In the genomic region with DNA sequence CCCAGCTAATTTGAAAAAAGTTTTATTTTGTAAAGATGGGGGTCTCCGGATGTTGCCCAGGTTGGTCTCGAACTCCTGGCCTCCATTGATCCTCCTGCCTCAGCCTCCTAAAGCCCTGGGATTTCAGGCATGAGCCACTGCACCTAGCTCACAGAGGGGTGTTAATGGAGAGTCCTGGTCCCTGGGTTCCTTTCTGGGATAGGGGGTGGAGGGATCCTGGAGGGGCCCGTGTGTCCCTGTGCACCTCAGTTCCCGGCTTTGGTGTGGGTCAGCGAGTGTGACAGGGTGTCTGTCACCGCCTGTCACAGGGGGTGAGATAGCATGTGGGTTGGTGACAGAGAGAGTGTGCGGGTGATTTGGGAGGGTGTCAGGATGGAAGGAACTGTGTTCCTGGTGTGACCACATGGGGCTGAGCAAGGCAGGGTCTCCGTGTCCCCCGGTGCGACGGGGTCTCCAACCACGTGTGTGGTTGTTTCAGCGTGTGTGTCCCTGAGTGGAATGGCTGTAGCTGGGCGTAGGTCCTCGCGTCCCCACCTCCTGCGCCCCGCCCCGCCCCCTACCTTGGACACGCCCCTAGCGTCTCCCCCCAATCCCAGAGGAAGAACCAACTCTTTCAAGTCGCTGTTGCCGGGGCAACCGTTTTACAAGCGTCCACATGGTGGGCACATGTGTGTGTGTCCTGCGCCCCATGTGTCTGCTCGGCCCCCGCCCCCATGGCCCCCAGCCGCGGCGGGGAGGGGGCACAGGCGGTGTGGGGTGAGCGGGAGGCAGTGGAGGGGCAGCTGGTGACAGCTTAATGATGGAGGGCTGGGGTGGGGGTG, we compare ENCODE assay signal across 13 cellular contexts. TPM values are rescaled to one million over a fixed set of nuclear protein-coding genes. Genes with fewer than 3 reads are reported as not detected.
DNase-seq lines count a peak whose midpoint lies in the region; ATAC-seq and TF ChIP-seq lines count a peak whose summit lies in the region.
"Had no signal": no experiment of that assay in that cellular context is flagged by ENCODE, and none has a peak within 500 bp of the region (broad histone marks: within the 10 kb centered on the region; RNA-seq: fewer than 3 reads in every experiment).

No MANE protein-coding gene starts in this region.

- H2AFZ ChIP-seq in fibroblast of lung (ENCODE audit: low read length), result no peak overlapping the region

- no peak for DNase-seq in activated naive CD4-positive, alpha-beta T cell treated with Interleukin-2 at 50 U/mL for 16 hours
- DNase-seq in NCI-H69 (lab: John Stamatoyannopoulos, UW) (peak; percentile 99), fibroblast of lung (ENCODE audit: low read depth in 2 of 2) (peak; percentile 23 to 29), GM10248 (ENCODE audit: extremely low spot score) (no peak), DMS53 (lab: John Stamatoyannopoulos, UW) (no peak)
- no peak for DNase-seq in stimulated activated naive CD8-positive, alpha-beta T cell treated with anti-CD3 and anti-CD28 coated beads, Interleukin-15, amount 100 ng/mL, for 72 hours
- DNase-seq: activated T-cell treated with anti-CD3 and anti-CD28 coated beads for 4 hours, lower lobe of right lung, SHP77 treated with DMSO at 0.1 percent for 48 hours had no signal

- H3K4me2 ChIP-seq in fibroblast of lung (ENCODE audit: extremely low read depth, insufficient read depth, low read length), result no peak overlapping the region

- ATAC-seq in stimulated activated naive CD8-positive, alpha-beta T cell treated with anti-CD3 and anti-CD28 coated beads, Interleukin-15, amount 100 ng/mL, for 72 hours, result no peak
- no peak for ATAC-seq in HG02981 (IDR thresholded peaks at IDR 0.05; ENCODE audit: unreplicated experiment)
- ATAC-seq: lower lobe of right lung had no signal

- H3K9ac ChIP-seq in fibroblast of lung (ENCODE audit: insufficient read depth, low read length), result no peak overlapping the region

- peak overlapping the region; percentile 34 for H3K4me3 Mint-ChIP-seq in activated naive CD4-positive, alpha-beta T cell treated with anti-CD3 and anti-CD28 coated beads, Interleukin-2, amount 50 U/mL, for 24 hours
- peak overlapping the region; percentile 20 to 44 for H3K4me3 Mint-ChIP-seq in stimulated activated naive CD8-positive, alpha-beta T cell treated with anti-CD3 and anti-CD28 coated beads, Interleukin-15, amount 100 ng/mL, for 72 hours
- H3K4me3 Mint-ChIP-seq: dendritic cell treated with granulocyte-macrophage colony-stimulating factor and Interleukin-4, amounts not matched to agents 40 ng/mL and 50 ng/mL, for 4 days had no signal

- H3K27ac ChIP-seq in fibroblast of lung (ENCODE audit: insufficient read depth, low read length), result no peak overlapping the region
- H3K27ac ChIP-seq: lower lobe of right lung, skin epidermis had no signal

- no peaks in the 10 kb centered on the region for H3K9me3 ChIP-seq in fibroblast of lung (ENCODE audit: control insufficient read depth, insufficient read depth, low read depth, low read length)
- H3K9me3 ChIP-seq: lower lobe of right lung had no signal

- POLR2A ChIA-PET in GM10248 (lab: Yijun Ruan, JAX), result interaction anchor here (2.0 kb wide), 1 partner anchor 26 kb away, joined by 7 read pairs; no protein-coding TSS in a partner anchor

- H3K4me1 ChIP-seq in fibroblast of lung (ENCODE audit: control insufficient read depth, extremely low read depth, insufficient read depth, low read length), result peaks cover 4% of the 10 kb centered on the region

- no peak overlapping the region for H3K4me3 ChIP-seq in fibroblast of lung (replicated peaks in 1 of 4; ENCODE audit: control extremely low read depth in 1 of 4, insufficient read depth in 1 of 4, low read depth in 3 of 4, low read length in 4 of 4)
- H3K4me3 ChIP-seq: lower lobe of right lung, skin epidermis had no signal

- no peaks in the 10 kb centered on the region for H3K36me3 ChIP-seq in fibroblast of lung (ENCODE audit: control insufficient read depth, insufficient read depth, low read length)
- H3K36me3 ChIP-seq: lower lobe of right lung had no signal

- peaks cover 18% of the 10 kb centered on the region for H3K4me1 Mint-ChIP-seq in activated naive CD4-positive, alpha-beta T cell treated with anti-CD3 and anti-CD28 coated beads, Interleukin-2, amount 50 U/mL, for 24 hours
- H3K4me1 Mint-ChIP-seq in stimulated activated naive CD8-positive, alpha-beta T cell treated with anti-CD3 and anti-CD28 coated beads, Interleukin-15, amount 100 ng/mL, for 72 hours, result peaks cover 45% of the 10 kb centered on the region

- no peaks in the 10 kb centered on the region for H3K36me3 Mint-ChIP-seq in activated naive CD4-positive, alpha-beta T cell treated with anti-CD3 and anti-CD28 coated beads, Interleukin-2, amount 50 U/mL, for 24 hours

- H3K27me3 ChIP-seq in fibroblast of lung (ENCODE audit: control insufficient read depth, insufficient read depth, low read length), result peaks cover 17% of the 10 kb centered on the region

- CTCF ChIA-PET in GM10248 (lab: Yijun Ruan, JAX), result interaction anchor here (2.6 kb wide), 1 partner anchor 220 kb away, joined by 48 read pairs; no protein-coding TSS in a partner anchor

- H3K27me3 Mint-ChIP-seq in activated naive CD4-positive, alpha-beta T cell treated with anti-CD3 and anti-CD28 coated beads, Interleukin-2, amount 50 U/mL, for 24 hours, result peaks cover 5% of the 10 kb centered on the region
- peaks cover 76% of the 10 kb centered on the region for H3K27me3 Mint-ChIP-seq in stimulated activated naive CD8-positive, alpha-beta T cell treated with anti-CD3 and anti-CD28 coated beads, Interleukin-15, amount 100 ng/mL, for 72 hours

- H3K27ac Mint-ChIP-seq in activated naive CD4-positive, alpha-beta T cell treated with anti-CD3 and anti-CD28 coated beads, Interleukin-2, amount 50 U/mL, for 24 hours, result peak overlapping the region; percentile 63
- no peak overlapping the region for H3K27ac Mint-ChIP-seq in stimulated activated naive CD8-positive, alpha-beta T cell treated with anti-CD3 and anti-CD28 coated beads, Interleukin-15, amount 100 ng/mL, for 72 hours
- H3K27ac Mint-ChIP-seq: dendritic cell treated with granulocyte-macrophage colony-stimulating factor and Interleukin-4, amounts not matched to agents 40 ng/mL and 50 ng/mL, for 4 days had no signal

- TF ChIP-seq CTCF in fibroblast of lung (conservative IDR thresholded peaks at IDR 0.05 in 1 of 2, IDR thresholded peaks at IDR 0.05 in 1 of 2; ENCODE audit: low read depth in 1 of 2, low read length in 2 of 2), result no peak
- TF ChIP-seq CTCF in GM10248 (IDR thresholded peaks at IDR 0.05; ENCODE audit: control extremely low read depth, extremely low read depth, low read depth, missing control alignments), result no peak

- no peaks in the 10 kb centered on the region for H4K20me1 ChIP-seq in fibroblast of lung (ENCODE audit: control insufficient read depth, extremely low read depth, insufficient read depth, low read length)

- no peaks in the 10 kb centered on the region for H3K79me2 ChIP-seq in fibroblast of lung (ENCODE audit: control insufficient read depth, insufficient read depth, low read length)

- H3K9me3 Mint-ChIP-seq in activated naive CD4-positive, alpha-beta T cell treated with anti-CD3 and anti-CD28 coated beads, Interleukin-2, amount 50 U/mL, for 24 hours, result no peaks in the 10 kb centered on the region
- no peaks in the 10 kb centered on the region for H3K9me3 Mint-ChIP-seq in stimulated activated naive CD8-positive, alpha-beta T cell treated with anti-CD3 and anti-CD28 coated beads, Interleukin-15, amount 100 ng/mL, for 72 hours
- H3K9me3 Mint-ChIP-seq: dendritic cell treated with granulocyte-macrophage colony-stimulating factor and Interleukin-4, amounts not matched to agents 40 ng/mL and 50 ng/mL, for 4 days had no signal

RNA-seq across cellular contexts. Expression of a gene that starts 2.9 kb away (rescaled TPM):
- 0.50 and 0.51 TPM in 2 replicates for total RNA-seq in fibroblast of lung
- polyA plus RNA-seq in fibroblast of lung, result 0.07 and 0.11 TPM in 2 replicates
- 0.20 and 0.28 TPM in 2 replicates for polyA plus RNA-seq in fibroblast of lung (2012)
- polyA minus RNA-seq in fibroblast of lung (ENCODE audit: low replicate concordance), result not detected in 2 replicates

RNA-seq across cellular contexts. Expression of a gene that starts 11.0 kb away (rescaled TPM):
- total RNA-seq in fibroblast of lung, result 18.7 and 20.5 TPM in 2 replicates
- polyA plus RNA-seq in fibroblast of lung, result 8.8 and 14.4 TPM in 2 replicates
- 12.8 and 22.9 TPM in 2 replicates for polyA plus RNA-seq in fibroblast of lung (2012)
- 5.5 and 11.0 TPM in 2 replicates for polyA minus RNA-seq in fibroblast of lung (ENCODE audit: low replicate concordance)

RNA-seq across cellular contexts. Expression of a gene that starts 17.5 kb away (rescaled TPM):
- 0.17 and 0.26 TPM in 2 replicates for total RNA-seq in fibroblast of lung
- polyA plus RNA-seq in fibroblast of lung, result 0.15 and 0.23 TPM in 2 replicates
- 0.09 and 0.55 TPM in 2 replicates for polyA plus RNA-seq in fibroblast of lung (2012)
- polyA minus RNA-seq in fibroblast of lung (ENCODE audit: low replicate concordance), result not detected in 2 replicates

RNA-seq across cellular contexts. Expression of a gene that starts 37.5 kb away (rescaled TPM):
- total RNA-seq in fibroblast of lung, result not detected in 2 replicates
- polyA plus RNA-seq in fibroblast of lung, result not detected in 2 replicates
- not detected in 2 replicates for polyA plus RNA-seq in fibroblast of lung (2012)
- not detected in 2 replicates for polyA minus RNA-seq in fibroblast of lung (ENCODE audit: low replicate concordance)

RNA-seq across cellular contexts. Expression of a gene that starts 49.2 kb away (rescaled TPM):
- not detected in 2 replicates for total RNA-seq in fibroblast of lung
- not detected in 2 replicates for polyA plus RNA-seq in fibroblast of lung
- not detected in 2 replicates for polyA plus RNA-seq in fibroblast of lung (2012)
- not detected in 2 replicates for polyA minus RNA-seq in fibroblast of lung (ENCODE audit: low replicate concordance)

Comparison
In these comparisons a context has a peak if more than half of its experiments do, and no peak if none do; other contexts are left out.
1. DNase-seq: peak in NCI-H69 (single experiment) and fibroblast of lung (2 of 2); none in activated naive CD4-positive, alpha-beta T cell treated with Interleukin-2 at 50 U/mL for 16 hours (single experiment), stimulated activated naive CD8-positive, alpha-beta T cell treated with anti-CD3 and anti-CD28 coated beads, Interleukin-15, amount 100 ng/mL, for 72 hours (0 of 2), GM10248 (single experiment) and DMS53 (single experiment).